Comparison of ENCODE assay signal across 9 cellular contexts in the genomic region with DNA sequence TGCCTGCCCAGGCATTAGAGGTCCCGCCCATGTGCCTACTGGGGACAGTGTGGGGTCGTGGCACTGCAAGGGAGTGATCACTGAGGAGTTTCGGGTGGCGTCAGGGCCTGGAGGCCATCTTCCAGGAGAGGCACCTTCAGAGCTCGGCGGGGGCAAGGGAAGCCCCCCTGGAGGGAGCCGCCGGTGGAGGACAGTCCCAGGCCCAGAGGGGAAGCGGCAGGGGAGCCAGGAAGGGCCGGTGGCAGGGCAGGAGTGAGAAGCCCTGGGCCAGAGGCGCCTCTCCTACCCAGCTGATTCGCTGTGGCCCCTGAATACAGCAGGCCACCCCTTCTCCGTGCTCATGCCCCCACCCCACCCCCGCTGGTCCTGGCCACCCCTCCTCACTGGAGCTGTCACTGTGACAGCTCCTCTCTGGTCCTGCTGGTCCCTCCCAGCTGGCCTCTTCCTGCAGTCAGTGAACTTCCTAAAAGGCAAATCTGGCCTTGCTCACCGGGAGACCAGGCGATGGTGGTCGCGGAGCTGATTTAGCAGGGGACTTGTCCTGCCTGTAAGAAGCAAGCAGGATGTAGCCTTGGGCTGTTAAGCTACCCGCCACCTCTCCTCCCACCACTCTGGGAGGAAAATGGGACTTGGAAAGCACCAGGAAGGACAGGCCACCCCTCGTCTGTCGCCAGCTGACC. TPM values are rescaled to one million over a fixed set of nuclear protein-coding genes. Genes with fewer than 3 reads are reported as not detected.
DNase-seq lines count a peak whose midpoint lies in the region; ATAC-seq and TF ChIP-seq lines count a peak whose summit lies in the region.
"Had no signal": no experiment of that assay in that cellular context is flagged by ENCODE, and none has a peak within 500 bp of the region (broad histone marks: within the 10 kb centered on the region; RNA-seq: fewer than 3 reads in every experiment).

No MANE protein-coding gene starts in this region.

- H3K9me3 Mint-ChIP-seq in T-helper 1 cell treated with Interleukin-12 subunit alpha and Interleukin-12 subunit beta and Interleukin-4 antibody, amounts not matched to agents 30 μg/mL and 1 μg/mL, for 36 hours = no peaks in the 10 kb centered on the region
- H3K9me3 Mint-ChIP-seq in glutamatergic neuron (ENCODE audit: unreplicated experiment) = peaks cover 5% of the 10 kb centered on the region
- H3K9me3 Mint-ChIP-seq in type B pancreatic cell = no peaks in the 10 kb centered on the region
- H3K9me3 Mint-ChIP-seq in activated naive CD8-positive, alpha-beta T cell treated with anti-CD3 and anti-CD28 coated beads, Interleukin-2, amount 50 U/mL, for 24 hours = no peaks in the 10 kb centered on the region
- H3K9me3 Mint-ChIP-seq: naive thymus-derived CD8-positive, alpha-beta T cell had no signal

- H3K27ac Mint-ChIP-seq in T-helper 1 cell treated with Interleukin-12 subunit alpha and Interleukin-12 subunit beta and Interleukin-4 antibody, amounts not matched to agents 30 μg/mL and 1 μg/mL, for 36 hours = no peak overlapping the region
- peak overlapping the region; percentile 89 for H3K27ac Mint-ChIP-seq in glutamatergic neuron (ENCODE audit: unreplicated experiment)
- H3K27ac Mint-ChIP-seq in type B pancreatic cell = peak overlapping the region; percentile 65
- no peak overlapping the region for H3K27ac Mint-ChIP-seq in activated naive CD8-positive, alpha-beta T cell treated with anti-CD3 and anti-CD28 coated beads, Interleukin-2, amount 50 U/mL, for 24 hours
- H3K27ac Mint-ChIP-seq: naive thymus-derived CD8-positive, alpha-beta T cell had no signal

- H3K4me1 Mint-ChIP-seq in T-helper 1 cell treated with Interleukin-12 subunit alpha and Interleukin-12 subunit beta and Interleukin-4 antibody, amounts not matched to agents 30 μg/mL and 1 μg/mL, for 36 hours (ENCODE audit: low read depth) = peaks cover 10% of the 10 kb centered on the region
- H3K4me1 Mint-ChIP-seq in glutamatergic neuron (ENCODE audit: low read depth, unreplicated experiment) = peaks cover 13% of the 10 kb centered on the region
- H3K4me1 Mint-ChIP-seq in type B pancreatic cell (ENCODE audit: unreplicated experiment) = no peaks in the 10 kb centered on the region
- H3K4me1 Mint-ChIP-seq in activated naive CD8-positive, alpha-beta T cell treated with anti-CD3 and anti-CD28 coated beads, Interleukin-2, amount 50 U/mL, for 24 hours = peaks cover 10% of the 10 kb centered on the region

- DNase-seq in T-helper 1 cell (no peak), SK-N-DZ (ENCODE audit: low spot score) (peak; percentile 40), glutamatergic neuron (peak; percentile 61), type B pancreatic cell (ENCODE audit: extremely low spot score, unreplicated experiment) (no peak), NCI-H774 (lab: John Stamatoyannopoulos, UW) (no peak)
- no peak for DNase-seq in central memory CD4-positive, alpha-beta T cell
- no peak for DNase-seq in activated naive CD8-positive, alpha-beta T cell treated with anti-CD3 and anti-CD28 coated beads, Interleukin-2, amount 50 U/mL, for 24 hours

- no peak for ATAC-seq in activated naive CD8-positive, alpha-beta T cell treated with anti-CD3 and anti-CD28 coated beads, Interleukin-2, amount 50 U/mL, for 24 hours
- ATAC-seq: naive thymus-derived CD8-positive, alpha-beta T cell had no signal

- no peak for TF ChIP-seq CTCF in glutamatergic neuron (IDR thresholded peaks at IDR 0.05; ENCODE audit: partially characterized antibody, unreplicated experiment)
- TF ChIP-seq CTCF in type B pancreatic cell (conservative IDR thresholded peaks at IDR 0.05) = peak; percentile 23

- H3K36me3 Mint-ChIP-seq in T-helper 1 cell treated with Interleukin-12 subunit alpha and Interleukin-12 subunit beta and Interleukin-4 antibody, amounts not matched to agents 30 μg/mL and 1 μg/mL, for 36 hours (ENCODE audit: low read depth) = no peaks in the 10 kb centered on the region
- H3K36me3 Mint-ChIP-seq in glutamatergic neuron (ENCODE audit: unreplicated experiment) = no peaks in the 10 kb centered on the region
- H3K36me3 Mint-ChIP-seq in type B pancreatic cell = peaks cover 6% of the 10 kb centered on the region
- H3K36me3 Mint-ChIP-seq in activated naive CD8-positive, alpha-beta T cell treated with anti-CD3 and anti-CD28 coated beads, Interleukin-2, amount 50 U/mL, for 24 hours (ENCODE audit: low read depth) = no peaks in the 10 kb centered on the region
- H3K36me3 Mint-ChIP-seq: naive thymus-derived CD8-positive, alpha-beta T cell had no signal

- peak overlapping the region; percentile 34 for H3K4me3 Mint-ChIP-seq in T-helper 1 cell treated with Interleukin-12 subunit alpha and Interleukin-12 subunit beta and Interleukin-4 antibody, amounts not matched to agents 30 μg/mL and 1 μg/mL, for 36 hours
- H3K4me3 Mint-ChIP-seq in glutamatergic neuron (ENCODE audit: unreplicated experiment) (peak overlapping the region; percentile 63), type B pancreatic cell (peak overlapping the region; percentile 55)
- no peak overlapping the region for H3K4me3 Mint-ChIP-seq in activated naive CD8-positive, alpha-beta T cell treated with anti-CD3 and anti-CD28 coated beads, Interleukin-2, amount 50 U/mL, for 24 hours

- H3K27me3 Mint-ChIP-seq in T-helper 1 cell treated with Interleukin-12 subunit alpha and Interleukin-12 subunit beta and Interleukin-4 antibody, amounts not matched to agents 30 μg/mL and 1 μg/mL, for 36 hours (ENCODE audit: low read depth) = peaks cover 10% of the 10 kb centered on the region
- peaks cover 4% of the 10 kb centered on the region for H3K27me3 Mint-ChIP-seq in glutamatergic neuron (ENCODE audit: unreplicated experiment)
- peaks cover 12% of the 10 kb centered on the region for H3K27me3 Mint-ChIP-seq in type B pancreatic cell
- H3K27me3 Mint-ChIP-seq in activated naive CD8-positive, alpha-beta T cell treated with anti-CD3 and anti-CD28 coated beads, Interleukin-2, amount 50 U/mL, for 24 hours = peaks cover 5% of the 10 kb centered on the region

RNA-seq across cellular contexts. Expression of gene MAPK11, which starts 2.1 kb away (rescaled TPM):
- polyA plus RNA-seq in SK-N-DZ (2014; cell fraction: cytosol; rRNA removed) = 12.7 and 14.7 TPM in 2 replicates
- polyA plus RNA-seq in SK-N-DZ (2014; cell fraction: nucleus; rRNA removed) = 144 and 172 TPM in 2 replicates
- total RNA-seq in glutamatergic neuron (ENCODE audit: unreplicated experiment) (131 TPM), type B pancreatic cell (ENCODE audit: low replicate concordance) (4.0 and 7.4 TPM in 2 replicates)

RNA-seq across cellular contexts. Expression of gene MAPK12, which starts 10.8 kb away (rescaled TPM):
- polyA plus RNA-seq in SK-N-DZ (2014; cell fraction: cytosol; rRNA removed) = 84.1 and 85.6 TPM in 2 replicates
- 421 and 514 TPM in 2 replicates for polyA plus RNA-seq in SK-N-DZ (2014; cell fraction: nucleus; rRNA removed)
- total RNA-seq in glutamatergic neuron (ENCODE audit: unreplicated experiment) (88.5 TPM), type B pancreatic cell (ENCODE audit: low replicate concordance) (11.4 and 31.3 TPM in 2 replicates)

RNA-seq across cellular contexts. Expression of gene HDAC10, which starts 21.2 kb away (rescaled TPM):
- 14.2 and 18.3 TPM in 2 replicates for polyA plus RNA-seq in SK-N-DZ (2014; cell fraction: cytosol; rRNA removed)
- polyA plus RNA-seq in SK-N-DZ (2014; cell fraction: nucleus; rRNA removed) = 244 and 259 TPM in 2 replicates
- total RNA-seq in glutamatergic neuron (ENCODE audit: unreplicated experiment) = 88.2 TPM
- 29.5 and 37.1 TPM in 2 replicates for total RNA-seq in type B pancreatic cell (ENCODE audit: low replicate concordance)

RNA-seq across cellular contexts. Expression of gene TUBGCP6, which starts 27.4 kb away (rescaled TPM):
- 21.2 and 23.3 TPM in 2 replicates for polyA plus RNA-seq in SK-N-DZ (2014; cell fraction: cytosol; rRNA removed)
- polyA plus RNA-seq in SK-N-DZ (2014; cell fraction: nucleus; rRNA removed) = 225 and 301 TPM in 2 replicates
- total RNA-seq in glutamatergic neuron (ENCODE audit: unreplicated experiment) (51.0 TPM), type B pancreatic cell (ENCODE audit: low replicate concordance) (43.0 and 51.4 TPM in 2 replicates)

RNA-seq across cellular contexts. Expression of gene PLXNB2, which starts 35.2 kb away (rescaled TPM):
- polyA plus RNA-seq in SK-N-DZ (2014; cell fraction: cytosol; rRNA removed) = 60.4 and 75.0 TPM in 2 replicates
- polyA plus RNA-seq in SK-N-DZ (2014; cell fraction: nucleus; rRNA removed) = 183 and 241 TPM in 2 replicates
- total RNA-seq in glutamatergic neuron (ENCODE audit: unreplicated experiment) (95.2 TPM), type B pancreatic cell (ENCODE audit: low replicate concordance) (352 and 500 TPM in 2 replicates)

Comparison
In these comparisons a context has a peak if more than half of its experiments do, and no peak if none do; other contexts are left out.
1. H3K27ac Mint-ChIP-seq: peak in glutamatergic neuron (single experiment) and type B pancreatic cell (single experiment); none in T-helper 1 cell treated with Interleukin-12 subunit alpha and Interleukin-12 subunit beta and Interleukin-4 antibody, amounts not matched to agents 30 μg/mL and 1 μg/mL, for 36 hours (single experiment) and activated naive CD8-positive, alpha-beta T cell treated with anti-CD3 and anti-CD28 coated beads, Interleukin-2, amount 50 U/mL, for 24 hours (single experiment).
2. DNase-seq: peak in SK-N-DZ (single experiment) and glutamatergic neuron (single experiment); none in T-helper 1 cell (0 of 5), type B pancreatic cell (single experiment), NCI-H774 (single experiment), central memory CD4-positive, alpha-beta T cell (single experiment) and activated naive CD8-positive, alpha-beta T cell treated with anti-CD3 and anti-CD28 coated beads, Interleukin-2, amount 50 U/mL, for 24 hours (single experiment).
3. RNA of gene MAPK11, which starts 2.1 kb away (total RNA-seq): 131 TPM in glutamatergic neuron (single experiment); 4.0 to 7.4 TPM in type B pancreatic cell; every median in the first group is over 10 times any median in the second.